In the genomic region with DNA sequence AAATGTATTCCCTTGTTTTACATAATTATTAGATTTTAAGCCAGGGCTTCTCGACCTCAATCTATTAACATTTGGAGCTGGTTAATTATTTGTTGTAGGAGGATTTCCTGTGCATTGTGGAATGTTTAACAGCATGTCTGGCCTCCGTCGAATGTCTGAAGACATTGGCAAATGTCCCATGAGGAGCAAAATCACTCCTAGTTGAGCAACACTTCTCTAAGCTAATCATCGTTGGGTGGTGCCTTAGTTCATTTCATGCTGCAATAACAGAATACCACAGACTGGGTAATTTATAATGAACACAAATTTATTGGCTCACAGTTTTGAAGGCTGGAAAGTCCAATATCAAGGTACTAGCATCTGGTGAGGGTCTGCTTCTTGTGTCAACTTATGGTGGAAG, we compare ENCODE assay signal across 21 cellular contexts. TPM values are rescaled to one million over a fixed set of nuclear protein-coding genes. Genes with fewer than 3 reads are reported as not detected.
DNase-seq lines count a peak whose midpoint lies in the region; ATAC-seq and TF ChIP-seq lines count a peak whose summit lies in the region.
"Had no signal": no experiment of that assay in that cellular context is flagged by ENCODE, and none has a peak within 500 bp of the region (broad histone marks: within the 10 kb centered on the region; RNA-seq: fewer than 3 reads in every experiment).

No MANE protein-coding gene starts in this region.

- intact Hi-C loops in left lung (cut with DNase I) = no loop called here

- H3K4me3 ChIP-seq in left lung = no peak overlapping the region
- H3K4me3 ChIP-seq in CD8-positive, alpha-beta memory T cell (ENCODE audit: low read length) = no peak overlapping the region
- H3K4me3 ChIP-seq: PC-9, suprapubic skin had no signal

- peak; percentile 43 for ATAC-seq in esophagus mucosa
- ATAC-seq in left lung = peak; percentile 45
- ATAC-seq: activated T-cell treated with anti-CD3 and anti-CD28 coated beads, Interleukin-2, amount 50 U/mL, for 72 hours had no signal

- DNase-seq in AG09319 (ENCODE audit: extremely low read depth, low read depth) = peak; percentile 22
- no peak for DNase-seq in RWPE1 (ENCODE audit: low spot score)
- no peak for DNase-seq in left lung
- no peak for DNase-seq in osteocyte (ENCODE audit: extremely low spot score, unreplicated experiment)
- DNase-seq in DMS153 (lab: John Stamatoyannopoulos, UW) = no peak
- no peak for DNase-seq in CD8-positive, alpha-beta memory T cell
- DNase-seq in stimulated activated CD4-positive, alpha-beta T cell treated with anti-CD3 and anti-CD28 coated beads, Interleukin-12 subunit alpha, Interleukin-12 subunit beta, amount 100 ng/mL, for 4 hours = no peak
- DNase-seq: activated CD4-positive, alpha-beta memory T cell treated with anti-CD3 and anti-CD28 coated beads for 36 hours; activated naive CD8-positive, alpha-beta T cell treated with anti-CD3 and anti-CD28 coated beads, Interleukin-2, amount 10 ng/mL, durations not matched to agents 7 days and 5 days; activated T-cell treated with anti-CD3 and anti-CD28 coated beads, Interleukin-2, amount 50 U/mL, for 72 hours; caudate nucleus; effector CD8-positive, alpha-beta T cell; islet precursor cell; NCI-H1092; NCI-H69; PC-9; retina; stimulated activated CD4-positive, alpha-beta T cell treated with anti-CD3 and anti-CD28 coated beads, Interleukin-2, amount 100 ng/mL, for 24 hours had no signal

- H3K9me3 ChIP-seq in left lung = no peaks in the 10 kb centered on the region
- no peaks in the 10 kb centered on the region for H3K9me3 ChIP-seq in CD8-positive, alpha-beta memory T cell (ENCODE audit: low read length)
- H3K9me3 ChIP-seq: suprapubic skin had no signal

- H3K36me3 Mint-ChIP-seq in osteocyte (ENCODE audit: unreplicated experiment) = no peaks in the 10 kb centered on the region
- no peaks in the 10 kb centered on the region for H3K36me3 Mint-ChIP-seq in CD8-positive, alpha-beta memory T cell
- H3K36me3 Mint-ChIP-seq: activated CD4-positive, alpha-beta memory T cell treated with anti-CD3 and anti-CD28 coated beads for 36 hours; activated naive CD8-positive, alpha-beta T cell treated with anti-CD3 and anti-CD28 coated beads, Interleukin-2, amount 10 ng/mL, durations not matched to agents 7 days and 5 days; mesothelial cell of epicardium had no signal

- no peaks in the 10 kb centered on the region for H3K36me3 ChIP-seq in left lung
- no peaks in the 10 kb centered on the region for H3K36me3 ChIP-seq in CD8-positive, alpha-beta memory T cell (ENCODE audit: insufficient read depth, low read length)
- H3K36me3 ChIP-seq: suprapubic skin had no signal

- POLR2A ChIA-PET in RWPE1 (lab: Yijun Ruan, JAX; ENCODE audit: low non-redundant PET) = no interaction called here
- POLR2A ChIA-PET in CD8-positive, alpha-beta memory T cell (lab: Charles Lee) = no interaction called here

- no peak overlapping the region for H3K4me3 Mint-ChIP-seq in osteocyte (ENCODE audit: unreplicated experiment)
- no peak overlapping the region for H3K4me3 Mint-ChIP-seq in CD8-positive, alpha-beta memory T cell
- H3K4me3 Mint-ChIP-seq: activated CD4-positive, alpha-beta memory T cell treated with anti-CD3 and anti-CD28 coated beads for 36 hours; activated naive CD8-positive, alpha-beta T cell treated with anti-CD3 and anti-CD28 coated beads, Interleukin-2, amount 10 ng/mL, durations not matched to agents 7 days and 5 days; activated T-cell treated with anti-CD3 and anti-CD28 coated beads, Interleukin-2, amount 50 U/mL, for 72 hours; mesothelial cell of epicardium had no signal

- peak overlapping the region; percentile 80 for H3K27ac ChIP-seq in RWPE1
- H3K27ac ChIP-seq in left lung = no peak overlapping the region
- H3K27ac ChIP-seq in CD8-positive, alpha-beta memory T cell (ENCODE audit: low read depth, low read length) = no peak overlapping the region
- H3K27ac ChIP-seq: PC-9, suprapubic skin had no signal

- no peak overlapping the region for H3K27ac Mint-ChIP-seq in osteocyte (ENCODE audit: unreplicated experiment)
- no peak overlapping the region for H3K27ac Mint-ChIP-seq in CD8-positive, alpha-beta memory T cell
- H3K27ac Mint-ChIP-seq: activated CD4-positive, alpha-beta memory T cell treated with anti-CD3 and anti-CD28 coated beads for 36 hours; activated naive CD8-positive, alpha-beta T cell treated with anti-CD3 and anti-CD28 coated beads, Interleukin-2, amount 10 ng/mL, durations not matched to agents 7 days and 5 days; activated T-cell treated with anti-CD3 and anti-CD28 coated beads, Interleukin-2, amount 50 U/mL, for 72 hours; mesothelial cell of epicardium had no signal

- H3K4me1 Mint-ChIP-seq in osteocyte (ENCODE audit: unreplicated experiment) = peaks cover 3% of the 10 kb centered on the region
- H3K4me1 Mint-ChIP-seq in CD8-positive, alpha-beta memory T cell = no peaks in the 10 kb centered on the region
- H3K4me1 Mint-ChIP-seq: activated naive CD8-positive, alpha-beta T cell treated with anti-CD3 and anti-CD28 coated beads, Interleukin-2, amount 10 ng/mL, durations not matched to agents 7 days and 5 days had no signal

- no peaks in the 10 kb centered on the region for H3K9me3 Mint-ChIP-seq in osteocyte (ENCODE audit: unreplicated experiment)
- no peaks in the 10 kb centered on the region for H3K9me3 Mint-ChIP-seq in CD8-positive, alpha-beta memory T cell
- H3K9me3 Mint-ChIP-seq: activated CD4-positive, alpha-beta memory T cell treated with anti-CD3 and anti-CD28 coated beads for 36 hours; activated naive CD8-positive, alpha-beta T cell treated with anti-CD3 and anti-CD28 coated beads, Interleukin-2, amount 10 ng/mL, durations not matched to agents 7 days and 5 days; activated T-cell treated with anti-CD3 and anti-CD28 coated beads, Interleukin-2, amount 50 U/mL, for 72 hours; mesothelial cell of epicardium had no signal

- TF ChIP-seq CTCF in AG09319 (IDR thresholded peaks at IDR 0.05; ENCODE audit: low read depth, low read length) (no peak), RWPE1 (conservative IDR thresholded peaks at IDR 0.05; ENCODE audit: low read depth) (no peak), left lung (IDR thresholded peaks at IDR 0.05) (no peak), osteocyte (IDR thresholded peaks at IDR 0.05) (no peak)

- peaks cover 5% of the 10 kb centered on the region for H3K27me3 Mint-ChIP-seq in osteocyte (ENCODE audit: unreplicated experiment)
- H3K27me3 Mint-ChIP-seq in CD8-positive, alpha-beta memory T cell = peaks cover 4 to 19% of the 10 kb centered on the region in 2 donors

- peaks cover 3 to 7% of the 10 kb centered on the region in 2 donors for H3K4me1 ChIP-seq in left lung
- no peaks in the 10 kb centered on the region for H3K4me1 ChIP-seq in CD8-positive, alpha-beta memory T cell (ENCODE audit: insufficient read depth, low read length)

- CTCF ChIA-PET in RWPE1 (lab: Yijun Ruan, JAX) = interaction anchor here (0.6 kb wide), 1 partner anchor 769 kb away, joined by 3 read pairs; no protein-coding TSS in a partner anchor
- CTCF ChIA-PET in CD8-positive, alpha-beta memory T cell (lab: Charles Lee) = interaction anchor here (1.7 kb wide), 1 partner anchor 8 kb away, joined by 4 read pairs; no protein-coding TSS in a partner anchor

- no peaks in the 10 kb centered on the region for H3K27me3 ChIP-seq in left lung
- no peaks in the 10 kb centered on the region for H3K27me3 ChIP-seq in CD8-positive, alpha-beta memory T cell (ENCODE audit: insufficient read depth, low read length, poor library complexity, severe bottlenecking)
- H3K27me3 ChIP-seq: suprapubic skin had no signal

RNA-seq across cellular contexts. Expression of a gene that starts 13.4 kb away (rescaled TPM):
- 14.7 TPM for total RNA-seq in esophagus mucosa
- 10 to 100 TPM; 30.6 to 36.1 TPM for total RNA-seq in left lung
- 31.0 and 31.4 TPM in 2 replicates for total RNA-seq in osteocyte
- total RNA-seq in CD8-positive, alpha-beta memory T cell = 10 to 100 TPM; 29.7 to 29.8 TPM
- 4.4 TPM for polyA plus RNA-seq in CD8-positive, alpha-beta memory T cell
